ENCODE assay signal across 10 cellular contexts in genomic region chr19:45103625-45104319, GRCh38. TPM values are rescaled to one million over a fixed set of nuclear protein-coding genes. Genes with fewer than 3 reads are reported as not detected.
DNase-seq lines count a peak whose midpoint lies in the region; ATAC-seq and TF ChIP-seq lines count a peak whose summit lies in the region.
"Had no signal": no experiment of that assay in that cellular context is flagged by ENCODE, and none has a peak within 500 bp of the region (broad histone marks: within the 10 kb centered on the region; RNA-seq: fewer than 3 reads in every experiment).

No MANE protein-coding gene starts in this region.

- H3K9me3 Mint-ChIP-seq in naive B cell, result no peaks in the 10 kb centered on the region
- H3K9me3 Mint-ChIP-seq in activated CD4-positive, alpha-beta T cell treated with anti-CD3 and anti-CD28 coated beads, Interleukin-2, amount 10 ng/mL, durations not matched to agents 24 days and 14 days, result no peaks in the 10 kb centered on the region

- intact Hi-C loops in activated CD4-positive, alpha-beta T cell treated with anti-CD3 and anti-CD28 coated beads, Interleukin-2, amount 10 ng/mL, durations not matched to agents 24 days and 14 days (cut with micrococcal nuclease), result no loop called here

- ATAC-seq in naive B cell (ENCODE audit: low read depth in 2 of 2), result peak; percentile 65 to 66
- ATAC-seq in GM21723 (IDR thresholded peaks at IDR 0.05; ENCODE audit: unreplicated experiment), result no peak
- ATAC-seq in HG02938 (IDR thresholded peaks at IDR 0.05; ENCODE audit: unreplicated experiment), result no peak

- peak; percentile 4 for TF ChIP-seq CTCF in cardiac fibroblast (IDR thresholded peaks at IDR 0.05; ENCODE audit: low read depth, low read length)

- peak overlapping the region; percentile 17 to 85 (median 70) for H3K4me3 Mint-ChIP-seq in naive B cell
- H3K4me3 Mint-ChIP-seq in activated CD4-positive, alpha-beta T cell treated with anti-CD3 and anti-CD28 coated beads, Interleukin-2, amount 10 ng/mL, durations not matched to agents 24 days and 14 days, result no peak overlapping the region

- H3K4me3 ChIP-seq in cardiac fibroblast (replicated peaks in 1 of 2; ENCODE audit: low read depth in 2 of 2, low read length in 2 of 2), result no peak overlapping the region

- peak; percentile 59 for DNase-seq in COR-L47 (lab: John Stamatoyannopoulos, UW)
- DNase-seq in NCI-H1417 treated with DMSO at 0.1 percent for 48 hours (lab: John Stamatoyannopoulos, UW), result peak; percentile 34
- no peak for DNase-seq in cardiac fibroblast (ENCODE audit: low read depth in 2 of 2)
- DNase-seq in naive B cell, result no peak
- DNase-seq in activated CD4-positive, CD25-positive, alpha-beta regulatory T cell (lab: John Stamatoyannopoulos, UW), result no peak
- no peak for DNase-seq in activated CD4-positive, alpha-beta T cell treated with anti-CD3 and anti-CD28 coated beads, Interleukin-2, amount 10 ng/mL, durations not matched to agents 24 days and 14 days
- DNase-seq: T1000 had no signal

- H3K4me1 Mint-ChIP-seq in naive B cell, result peaks cover 52 to 80% (median 78%) of the 10 kb centered on the region in 3 donors
- peaks cover 24% of the 10 kb centered on the region for H3K4me1 Mint-ChIP-seq in activated CD4-positive, alpha-beta T cell treated with anti-CD3 and anti-CD28 coated beads, Interleukin-2, amount 10 ng/mL, durations not matched to agents 24 days and 14 days

- H3K27ac Mint-ChIP-seq in naive B cell, result peak overlapping the region; percentile 33 to 94 (median 78)
- H3K27ac Mint-ChIP-seq in activated CD4-positive, alpha-beta T cell treated with anti-CD3 and anti-CD28 coated beads, Interleukin-2, amount 10 ng/mL, durations not matched to agents 24 days and 14 days, result no peak overlapping the region

- H3K36me3 Mint-ChIP-seq in naive B cell, result no peaks in the 10 kb centered on the region
- H3K36me3 Mint-ChIP-seq in activated CD4-positive, alpha-beta T cell treated with anti-CD3 and anti-CD28 coated beads, Interleukin-2, amount 10 ng/mL, durations not matched to agents 24 days and 14 days (ENCODE audit: low read depth), result no peaks in the 10 kb centered on the region

- H3K27me3 Mint-ChIP-seq in naive B cell, result no peaks in the 10 kb centered on the region
- no peaks in the 10 kb centered on the region for H3K27me3 Mint-ChIP-seq in activated CD4-positive, alpha-beta T cell treated with anti-CD3 and anti-CD28 coated beads, Interleukin-2, amount 10 ng/mL, durations not matched to agents 24 days and 14 days

RNA-seq across cellular contexts. Expression of gene PPP1R37, which starts 10.8 kb away (rescaled TPM):
- 1 to 10 TPM in 1 of 6 donors, under 1 TPM in 4, not detected in 1; 0.20 to 1.4 (median 0.32) TPM for polyA plus RNA-seq in naive B cell (ENCODE audit: low read depth in 6 of 6)
- 20.3 and 21.8 TPM in 2 replicates for total RNA-seq in activated CD4-positive, alpha-beta T cell treated with anti-CD3 and anti-CD28 coated beads, Interleukin-2, amount 10 ng/mL, durations not matched to agents 24 days and 14 days

RNA-seq across cellular contexts. Expression of gene GEMIN7, which starts 24.7 kb away (rescaled TPM):
- 100 to 1,000 TPM in 4 of 6 donors, 10 to 100 TPM in 2; 86.8 to 138 (median 102) TPM for polyA plus RNA-seq in naive B cell (ENCODE audit: low read depth in 6 of 6)
- total RNA-seq in activated CD4-positive, alpha-beta T cell treated with anti-CD3 and anti-CD28 coated beads, Interleukin-2, amount 10 ng/mL, durations not matched to agents 24 days and 14 days, result 51.5 and 54.3 TPM in 2 replicates

RNA-seq across cellular contexts. Expression of gene ZNF296, which starts 27.5 kb away (rescaled TPM):
- polyA plus RNA-seq in naive B cell (ENCODE audit: low read depth in 6 of 6), result 10 to 100 TPM in 5 of 6 donors, 1 to 10 TPM in 1; 7.2 to 35.9 (median 13.7) TPM
- total RNA-seq in activated CD4-positive, alpha-beta T cell treated with anti-CD3 and anti-CD28 coated beads, Interleukin-2, amount 10 ng/mL, durations not matched to agents 24 days and 14 days, result 4.7 and 5.3 TPM in 2 replicates
- total RNA-seq: HT1080 had no signal

RNA-seq across cellular contexts. Expression of gene NKPD1, which starts 57.0 kb away (rescaled TPM):
- not detected for polyA plus RNA-seq in naive B cell (ENCODE audit: low read depth in 6 of 6)
- total RNA-seq in activated CD4-positive, alpha-beta T cell treated with anti-CD3 and anti-CD28 coated beads, Interleukin-2, amount 10 ng/mL, durations not matched to agents 24 days and 14 days, result 0.16 and 0.28 TPM in 2 replicates
- total RNA-seq: HT1080 had no signal

Comparison
In these comparisons a context has a peak if more than half of its experiments do, and no peak if none do; other contexts are left out.
1. DNase-seq: peak in COR-L47 (single experiment) and NCI-H1417 treated with DMSO at 0.1 percent for 48 hours (single experiment); none in cardiac fibroblast (0 of 2), naive B cell (single experiment), activated CD4-positive, CD25-positive, alpha-beta regulatory T cell (0 of 4) and activated CD4-positive, alpha-beta T cell treated with anti-CD3 and anti-CD28 coated beads, Interleukin-2, amount 10 ng/mL, durations not matched to agents 24 days and 14 days (single experiment).
2. ATAC-seq: peak in naive B cell (2 of 2); none in GM21723 (single experiment) and HG02938 (single experiment).